Comparison of ENCODE assay signal across 11 cellular contexts in the genomic region with DNA sequence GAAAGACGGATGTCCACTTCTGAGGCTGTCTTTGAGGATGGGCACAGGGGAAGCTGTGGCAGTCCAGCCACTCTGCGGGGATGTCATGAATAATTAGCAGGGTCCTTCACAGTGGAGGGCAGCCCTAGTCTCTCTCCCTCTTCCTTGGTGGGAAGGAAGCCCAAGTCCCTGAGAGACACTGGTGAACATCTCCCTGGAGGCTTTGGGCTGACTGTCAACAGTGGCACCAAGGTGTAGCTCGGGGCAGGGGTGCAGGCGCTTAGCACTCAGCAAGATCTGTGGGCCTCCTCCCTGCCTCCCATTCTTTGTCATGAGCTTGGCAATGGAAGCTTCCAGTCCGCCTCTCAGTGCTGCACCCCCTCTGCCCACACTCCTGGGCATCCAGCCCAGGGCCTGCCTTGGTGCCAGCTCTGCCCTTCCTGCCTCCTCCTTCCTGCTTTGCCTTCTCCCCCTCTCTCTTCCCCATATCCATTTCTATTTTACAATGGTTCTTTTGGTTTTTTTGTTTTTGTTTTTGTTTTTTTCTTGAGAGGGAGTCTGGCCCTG. TPM values are rescaled to one million over a fixed set of nuclear protein-coding genes. Genes with fewer than 3 reads are reported as not detected.
DNase-seq lines count a peak whose midpoint lies in the region; ATAC-seq lines count a peak whose summit lies in the region.
"Had no signal": no experiment of that assay in that cellular context is flagged by ENCODE, and none has a peak within 500 bp of the region (broad histone marks: within the 10 kb centered on the region; RNA-seq: fewer than 3 reads in every experiment).

No MANE protein-coding gene starts in this region.

- H3K9me3 ChIP-seq in SJCRH30 (replicated peaks) = no peaks in the 10 kb centered on the region

- ATAC-seq in left lobe of liver = peak; percentile 54

- peak; percentile 60 for DNase-seq in NCI-H1092 treated with DMSO at 0.1 percent for 48 hours (lab: John Stamatoyannopoulos, UW)
- DNase-seq in cerebellum (ENCODE audit: low spot score) = peak; percentile 73
- no peak for DNase-seq in left lobe of liver (ENCODE audit: low spot score)
- DNase-seq in stimulated activated CD4-positive, alpha-beta T cell treated with anti-CD3 and anti-CD28 coated beads, Interleukin-15, amount 100 ng/mL, for 24 hours = no peak
- DNase-seq in retina = no peak
- no peak for DNase-seq in SJCRH30
- no peak for DNase-seq in hepatic stellate cell (ENCODE audit: low spot score)
- DNase-seq: activated CD4-positive, CD25-positive, alpha-beta regulatory T cell; CD4-positive, alpha-beta memory T cell; Karpas-422 had no signal

- peaks cover 5% of the 10 kb centered on the region; the same call in 1 of the 2 replicates for H3K27me3 ChIP-seq in SJCRH30

- no peak overlapping the region for H3K4me3 ChIP-seq in skin epidermis
- no peak overlapping the region for H3K4me3 ChIP-seq in SJCRH30

- no peaks in the 10 kb centered on the region for H3K4me1 ChIP-seq in SJCRH30

- H3K36me3 ChIP-seq in SJCRH30 = no peaks in the 10 kb centered on the region

- peak overlapping the region in 20 of 21 experiments; percentile 7 to 82 (median 75) for H3K27ac ChIP-seq in skin epidermis
- H3K27ac ChIP-seq in SJCRH30 = no peak overlapping the region

RNA-seq across cellular contexts. Expression of a gene that starts 59.4 kb away (rescaled TPM):
- total RNA-seq in cerebellum (1.4 TPM), left lobe of liver (120 TPM)
- total RNA-seq in SJCRH30 (2014; rRNA removed; shearing (Covaris generic)) = 2.2 and 2.6 TPM in 2 replicates

Comparison
In these comparisons a context has a peak if more than half of its experiments do, and no peak if none do; other contexts are left out.
1. DNase-seq: peak in NCI-H1092 treated with DMSO at 0.1 percent for 48 hours (single experiment) and cerebellum (single experiment); none in left lobe of liver (single experiment), stimulated activated CD4-positive, alpha-beta T cell treated with anti-CD3 and anti-CD28 coated beads, Interleukin-15, amount 100 ng/mL, for 24 hours (single experiment), retina (single experiment), SJCRH30 (0 of 2) and hepatic stellate cell (single experiment).
2. RNA of a gene that starts 59.4 kb away (total RNA-seq): 120 TPM in left lobe of liver (single experiment); 2.2 to 2.6 TPM in SJCRH30 and 1.4 TPM in cerebellum (single experiment); every median in the first group is over 10 times any median in the second.